8 cellular contexts compared by ENCODE assay signal in genomic region chr19:44093931-44094765, GRCh38. TPM values are rescaled to one million over a fixed set of nuclear protein-coding genes. Genes with fewer than 3 reads are reported as not detected.
DNase-seq lines count a peak whose midpoint lies in the region; ATAC-seq, FAIRE-seq and TF ChIP-seq lines count a peak whose summit lies in the region.

Gene ZNF224, plus strand, starts transcription at chr19:44094361. Its CDS starts 3,513 bp downstream, at chr19:44097874.

- H3K9me1 ChIP-seq in keratinocyte (ENCODE audit: control insufficient read depth, extremely low read depth, insufficient read depth, low read length): no peaks in the 10 kb centered on the region

- POLR2A ChIA-PET in A673 (lab: Charles Lee; ENCODE audit: low non-redundant PET): no interaction called here

- H3K36me3 ChIP-seq in A673 (ENCODE audit: insufficient read depth, low read length, poor library complexity, severe bottlenecking): no peaks in the 10 kb centered on the region
- H3K36me3 ChIP-seq in keratinocyte (ENCODE audit: control insufficient read depth in 2 of 2, extremely low read depth in 1 of 2, insufficient read depth in 2 of 2, low read length in 2 of 2): peaks cover 0 to 9% of the 10 kb centered on the region in 2 experiments

- no TSS peak for BruUV-seq in A673 (replicated peaks; lab: Mats Ljungman, UMichigan)

- TF ChIP-seq CTCF in A673 (conservative IDR thresholded peaks at IDR 0.05; ENCODE audit: low read depth, low read length) (no peak), keratinocyte (optimal IDR thresholded peaks at IDR 0.05 in 1 of 3, IDR thresholded peaks at IDR 0.05 in 1 of 3, conservative IDR thresholded peaks at IDR 0.05 in 1 of 3; ENCODE audit: extremely low read depth in 1 of 3, insufficient read depth in 2 of 3, low read length in 3 of 3) (no peak)

- peak within 1 kb of the TSS; percentile 78 for H3K4me3 ChIP-seq in A673 (ENCODE audit: low read depth, low read length, poor library complexity, severe bottlenecking)
- peak within 1 kb of the TSS; percentile 77 to 92 (median 82) for H3K4me3 ChIP-seq in keratinocyte (ENCODE audit: control insufficient read depth in 2 of 3, extremely low read depth in 1 of 3, insufficient read depth in 2 of 3, low read depth in 1 of 3, low read length in 3 of 3)

- H3K9ac ChIP-seq in keratinocyte (ENCODE audit: control insufficient read depth, extremely low read depth, insufficient read depth, low read length): peak within 1 kb of the TSS; percentile 82

- CTCF ChIA-PET in A673 (lab: Charles Lee): interaction anchor here (0.6 kb wide), 1 partner anchor 294 kb away, joined by 3 read pairs; no protein-coding TSS in a partner anchor

- DNase-seq in A673 (ENCODE audit: low spot score): peak; percentile 96
- peak; percentile 62 for DNase-seq in NCI-H345 treated with DMSO at 0.1 percent for 48 hours (lab: John Stamatoyannopoulos, UW; ENCODE audit: unreplicated experiment)
- DNase-seq in cerebellar nuclear complex (lab: John Stamatoyannopoulos, UW): peak; percentile 51 to 86
- no peak for DNase-seq in keratinocyte (ENCODE audit: low read depth, low spot score)
- DNase-seq in stimulated activated CD4-positive, alpha-beta T cell treated with anti-CD3 and anti-CD28 coated beads, Interleukin-15, amount 100 ng/mL, for 1 hour (ENCODE audit: low read depth in 1 of 2, low spot score in 1 of 2): peak; percentile 55 to 58

- FAIRE-seq in keratinocyte (lab: Jason Lieb, UNC): peak; percentile 90

- H3K4me1 ChIP-seq in A673 (ENCODE audit: insufficient read depth, low read length, poor library complexity, severe bottlenecking): no peaks in the 10 kb centered on the region
- no peaks in the 10 kb centered on the region for H3K4me1 ChIP-seq in keratinocyte (ENCODE audit: control insufficient read depth, extremely low read depth, insufficient read depth, low read length)

- peak within 1 kb of the TSS; percentile 73 for H3K27ac ChIP-seq in A673 (ENCODE audit: low read depth, low read length, poor library complexity, severe bottlenecking)
- H3K27ac ChIP-seq in keratinocyte (ENCODE audit: control insufficient read depth, insufficient read depth, low read length): peak within 1 kb of the TSS; percentile 61

- H3K27me3 ChIP-seq in A673 (replicated peaks; ENCODE audit: insufficient read depth, low read depth, low read length, poor library complexity) (no peaks in the 10 kb centered on the region), keratinocyte (ENCODE audit: control insufficient read depth, extremely low read depth, insufficient read depth, low read length) (no peaks in the 10 kb centered on the region)

- H4K20me1 ChIP-seq in keratinocyte (ENCODE audit: control insufficient read depth, extremely low read depth, insufficient read depth, low read length): no peaks in the 10 kb centered on the region

- in situ Hi-C loops in GM18951 (cut with MboI; ENCODE audit: low sequenced_read_pairs, unreplicated experiment): no loop called here

- peak within 1 kb of the TSS; percentile 91 for H3K4me2 ChIP-seq in keratinocyte (ENCODE audit: control insufficient read depth, extremely low read depth, insufficient read depth, low read depth, low read length)

- peak; percentile 59 for TF ChIP-seq POLR2A in GM18951 (IDR thresholded peaks at IDR 0.05; ENCODE audit: extremely low read depth, insufficient read depth, insufficient read length)

- intact Hi-C loops in A673 (cut with micrococcal nuclease; ENCODE audit: unreplicated experiment): no loop called here

- H2AFZ ChIP-seq in keratinocyte (ENCODE audit: control insufficient read depth, low read length): peak within 1 kb of the TSS; percentile 99

- peak; percentile 82 for ATAC-seq in HG03196 (IDR thresholded peaks at IDR 0.05; ENCODE audit: unreplicated experiment)
- ATAC-seq in activated CD4-positive, CD25-positive, alpha-beta regulatory T cell treated with anti-CD3 and anti-CD28 coated beads, Interleukin-2, amount 50 U/mL, for 24 hours: peak; percentile 92 to 94

- dilution Hi-C loops in keratinocyte (cut with MboI; ENCODE audit: extremely low pct_ligation_motif_present, low sequenced_read_pairs): no loop called here

- peaks cover 25% of the 10 kb centered on the region for H3K79me2 ChIP-seq in keratinocyte (ENCODE audit: control insufficient read depth, insufficient read depth, low read length)

- H3K9me3 ChIP-seq in A673 (ENCODE audit: low read depth, low read length, poor library complexity, severe bottlenecking) (no peaks in the 10 kb centered on the region), keratinocyte (ENCODE audit: control insufficient read depth, low read depth, low read length) (no peaks in the 10 kb centered on the region)

RNA-seq across cellular contexts. Expression of gene ZNF224, which starts in this region (rescaled TPM):
- 20.4 and 23.8 TPM in 2 replicates for total RNA-seq in A673 (2021)
- 9.8 to 17.5 TPM (median 16.5 TPM) in 3 replicates for polyA plus RNA-seq in keratinocyte
- polyA plus RNA-seq in keratinocyte (2011; ENCODE audit: low read depth): 4.6 TPM
- 2.1 and 3.7 TPM in 2 replicates for polyA plus RNA-seq in keratinocyte (2011; cell fraction: cytosol; rRNA removed)
- polyA plus RNA-seq in keratinocyte (2011; cell fraction: nucleus; rRNA removed): 47.9 and 54.3 TPM in 2 replicates
- 7.4 and 8.7 TPM in 2 replicates for polyA plus RNA-seq in keratinocyte (2012; ENCODE audit: low replicate concordance)
- polyA minus RNA-seq in keratinocyte: 3.2 to 21.3 TPM (median 15.1 TPM) in 3 replicates
- polyA minus RNA-seq in keratinocyte (2011; cell fraction: cytosol; rRNA and poly(A)+ RNA removed): 2.1 TPM
- 18.0 and 31.8 TPM in 2 replicates for polyA minus RNA-seq in keratinocyte (2011; cell fraction: nucleus; rRNA and poly(A)+ RNA removed)
